ENCODE assay signal across 17 cellular contexts in genomic region chr20:11051146-11051545, GRCh38.
DNase-seq lines count a peak whose midpoint lies in the region; ATAC-seq and TF ChIP-seq lines count a peak whose summit lies in the region.
"Had no signal": no experiment of that assay in that cellular context is flagged by ENCODE, and none has a peak within 500 bp of the region (broad histone marks: within the 10 kb centered on the region; RNA-seq: fewer than 3 reads in every experiment).

No MANE protein-coding gene starts in this region.

- H4K91ac ChIP-seq in mesenchymal stem cell (ENCODE audit: low read length) = no peak overlapping the region

- no peak overlapping the region for H3K4me3 ChIP-seq in fibroblast of pulmonary artery (replicated peaks; ENCODE audit: low read depth, low read length)
- H3K4me3 ChIP-seq in osteoblast (ENCODE audit: insufficient read depth, low read length) = no peak overlapping the region
- no peak overlapping the region for H3K4me3 ChIP-seq in mesenchymal stem cell (ENCODE audit: insufficient read depth in 1 of 2, low read depth in 1 of 2, low read length in 2 of 2)
- H3K4me3 ChIP-seq: BLaER1, GM12878 had no signal

- no peak for ATAC-seq in GM18867 (IDR thresholded peaks at IDR 0.05; ENCODE audit: unreplicated experiment)
- ATAC-seq: CD8-positive, alpha-beta T cell; GM12878 had no signal

- H4K8ac ChIP-seq in mesenchymal stem cell (ENCODE audit: low read length) = no peak overlapping the region

- H3K9me3 ChIP-seq in osteoblast (ENCODE audit: low read depth, low read length) = no peaks in the 10 kb centered on the region
- H3K9me3 ChIP-seq in mesenchymal stem cell (ENCODE audit: control insufficient read depth, low read length) = no peaks in the 10 kb centered on the region
- H3K9me3 ChIP-seq: BLaER1 had no signal

- WGBS in mesenchymal stem cell = 96% methylated on average over 2 of the region's 3 CpGs

- no peak overlapping the region for H2AK5ac ChIP-seq in mesenchymal stem cell (ENCODE audit: low read length, severe bottlenecking)

- no peaks in the 10 kb centered on the region for H4K20me1 ChIP-seq in osteoblast (ENCODE audit: insufficient read depth, low read length)
- H4K20me1 ChIP-seq: BLaER1 had no signal

- no peak overlapping the region for H3K18ac ChIP-seq in mesenchymal stem cell (ENCODE audit: low read depth in 1 of 2, low read length in 2 of 2)

- H3K9ac ChIP-seq in mesenchymal stem cell (ENCODE audit: low read length) = no peak overlapping the region
- H3K9ac ChIP-seq: BLaER1 had no signal

- no peak overlapping the region for H3K27ac ChIP-seq in osteoblast (ENCODE audit: low read depth, low read length)
- H3K27ac ChIP-seq in mesenchymal stem cell (ENCODE audit: low read length, poor library complexity, severe bottlenecking) = no peak overlapping the region
- H3K27ac ChIP-seq: BLaER1, HL-60 had no signal

- no peaks in the 10 kb centered on the region for H3K79me1 ChIP-seq in mesenchymal stem cell (replicated peaks; ENCODE audit: low read length, poor library complexity, severe bottlenecking)

- H2BK120ac ChIP-seq in mesenchymal stem cell (ENCODE audit: low read depth, low read length) = no peak overlapping the region

- no peaks in the 10 kb centered on the region for H3K36me3 ChIP-seq in osteoblast (ENCODE audit: insufficient read depth, low read length)
- no peaks in the 10 kb centered on the region for H3K36me3 ChIP-seq in mesenchymal stem cell (ENCODE audit: control insufficient read depth in 1 of 2, insufficient read depth in 2 of 2, low read depth in 1 of 2, low read length in 2 of 2)
- H3K36me3 ChIP-seq: BLaER1 had no signal

- no peak overlapping the region for H2BK5ac ChIP-seq in mesenchymal stem cell (ENCODE audit: low read depth, low read length, poor library complexity, severe bottlenecking)

- no peaks in the 10 kb centered on the region for H3K79me2 ChIP-seq in osteoblast (ENCODE audit: insufficient read depth, low read length)

- no peak overlapping the region for H3K4me2 ChIP-seq in osteoblast (ENCODE audit: insufficient read depth, low read length)
- no peak overlapping the region for H3K4me2 ChIP-seq in mesenchymal stem cell (ENCODE audit: low read length, poor library complexity, severe bottlenecking)
- H3K4me2 ChIP-seq: BLaER1 had no signal

- peak; percentile 24 for DNase-seq in EH (ENCODE audit: low read depth)
- DNase-seq in NCI-H524 treated with DMSO at 0.1 percent for 48 hours (lab: John Stamatoyannopoulos, UW) = peak; percentile 27
- DNase-seq in fibroblast of pulmonary artery (ENCODE audit: low read depth) = peak; percentile 3
- peak; percentile 22 for DNase-seq in osteoblast (ENCODE audit: insufficient read length, low spot score, missing footprints)
- DNase-seq in activated CD8-positive, alpha-beta memory T cell treated with anti-CD3 and anti-CD28 coated beads for 24 hours = no peak
- no peak for DNase-seq in mesenchymal stem cell
- DNase-seq in RKO (ENCODE audit: low spot score) = no peak
- DNase-seq: 8988T; Calu3; CD8-positive, alpha-beta T cell; DMS79 treated with DMSO at 0.1 percent for 48 hours; EL; H9 had no signal

- H2BK12ac ChIP-seq in mesenchymal stem cell (ENCODE audit: low read length in 2 of 2) = no peak overlapping the region

- H2AFZ ChIP-seq in osteoblast (ENCODE audit: low read length) = no peak overlapping the region
- no peak overlapping the region for H2AFZ ChIP-seq in mesenchymal stem cell (ENCODE audit: low read depth, low read length)

- H3K4me1 ChIP-seq in osteoblast (ENCODE audit: insufficient read depth, low read length) = no peaks in the 10 kb centered on the region
- peaks cover 2% of the 10 kb centered on the region for H3K4me1 ChIP-seq in mesenchymal stem cell (ENCODE audit: control insufficient read depth, insufficient read depth, low read depth, low read length)

- H3K14ac ChIP-seq in mesenchymal stem cell (ENCODE audit: low read length in 2 of 2) = no peak overlapping the region

- H3K23ac ChIP-seq in mesenchymal stem cell (ENCODE audit: low read length in 2 of 2) = no peak overlapping the region

- H3K27me3 ChIP-seq in osteoblast (ENCODE audit: insufficient read depth, low read length) (no peaks in the 10 kb centered on the region), mesenchymal stem cell (ENCODE audit: control insufficient read depth in 1 of 2, insufficient read depth in 1 of 2, low read length in 2 of 2) (no peaks in the 10 kb centered on the region)
- H3K27me3 ChIP-seq: BLaER1 had no signal

- no peak overlapping the region for H2BK15ac ChIP-seq in mesenchymal stem cell (ENCODE audit: low read depth, poor library complexity, severe bottlenecking)

- TF ChIP-seq CTCF in fibroblast of pulmonary artery (IDR thresholded peaks at IDR 0.05; ENCODE audit: low read length, missing control alignments) = no peak
- no peak for TF ChIP-seq CTCF in osteoblast (IDR thresholded peaks at IDR 0.05; ENCODE audit: extremely low read depth, low read depth, low read length)

- no peak overlapping the region for H3K4ac ChIP-seq in mesenchymal stem cell (ENCODE audit: low read depth in 1 of 2, low read length in 2 of 2)

Comparison
In these comparisons a context has a peak if more than half of its experiments do, and no peak if none do; other contexts are left out.
1. DNase-seq: peak in EH (single experiment), NCI-H524 treated with DMSO at 0.1 percent for 48 hours (single experiment), fibroblast of pulmonary artery (single experiment) and osteoblast (single experiment); none in activated CD8-positive, alpha-beta memory T cell treated with anti-CD3 and anti-CD28 coated beads for 24 hours (single experiment), mesenchymal stem cell (single experiment) and RKO (single experiment).